Comparison of ENCODE assay signal across 2 cellular contexts in the genomic region with DNA sequence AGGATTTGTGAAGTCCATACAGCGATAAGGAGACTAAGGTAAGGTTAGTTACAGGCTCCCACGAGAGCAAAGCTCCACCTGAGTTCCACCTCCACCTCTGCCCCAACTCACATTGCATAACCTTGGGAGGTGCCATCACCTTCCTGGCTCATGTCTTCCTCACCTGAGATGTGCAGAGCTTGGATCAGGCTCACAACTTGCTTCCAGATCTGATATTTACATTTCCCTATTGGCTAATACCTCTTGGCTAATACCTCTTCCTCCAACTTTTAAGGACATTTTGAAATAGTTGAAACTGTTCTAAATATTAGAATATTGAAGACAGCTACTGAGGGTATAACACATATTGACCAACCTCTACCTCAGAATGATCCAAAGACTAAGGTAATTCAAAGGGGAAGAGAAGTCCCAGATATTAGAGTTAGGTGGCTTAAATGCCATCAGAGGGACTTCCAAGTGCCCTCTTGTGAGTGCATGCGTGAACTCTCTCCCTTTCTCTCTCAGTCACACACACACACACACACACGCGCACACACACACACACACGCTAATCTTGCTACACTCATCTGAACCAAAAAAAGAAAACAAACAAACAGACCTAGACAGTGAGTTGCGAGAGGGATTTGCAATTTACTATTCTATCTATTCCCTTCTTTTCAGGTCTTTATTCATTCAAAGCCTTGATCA.
TF ChIP-seq lines count a peak whose summit lies in the region.

No MANE protein-coding gene starts in this region.

TF ChIP-seq in HEK293, 187 proteins besides CTCF, POLR2A, EP300 and RAD21 (continued from another document):
- TF ChIP-seq, protein P1, sequence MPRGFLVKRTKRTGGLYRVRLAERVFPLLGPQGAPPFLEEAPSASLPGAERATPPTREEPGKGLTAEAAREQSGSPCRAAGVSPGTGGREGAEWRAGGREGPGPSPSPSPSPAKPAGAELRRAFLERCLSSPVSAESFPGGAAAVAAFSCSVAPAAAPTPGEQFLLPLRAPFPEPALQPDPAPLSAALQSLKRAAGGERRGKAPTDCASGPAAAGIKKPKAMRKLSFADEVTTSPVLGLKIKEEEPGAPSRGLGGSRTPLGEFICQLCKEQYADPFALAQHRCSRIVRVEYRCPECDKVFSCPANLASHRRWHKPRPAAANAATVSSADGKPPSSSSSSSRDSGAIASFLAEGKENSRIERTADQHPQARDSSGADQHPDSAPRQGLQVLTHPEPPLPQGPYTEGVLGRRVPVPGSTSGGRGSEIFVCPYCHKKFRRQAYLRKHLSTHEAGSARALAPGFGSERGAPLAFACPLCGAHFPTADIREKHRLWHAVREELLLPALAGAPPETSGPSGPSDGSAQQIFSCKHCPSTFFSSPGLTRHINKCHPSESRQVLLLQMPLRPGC (tag by site-specific recombination; IDR thresholded peaks at IDR 0.05): no peak
- TF ChIP-seq, protein P2, sequence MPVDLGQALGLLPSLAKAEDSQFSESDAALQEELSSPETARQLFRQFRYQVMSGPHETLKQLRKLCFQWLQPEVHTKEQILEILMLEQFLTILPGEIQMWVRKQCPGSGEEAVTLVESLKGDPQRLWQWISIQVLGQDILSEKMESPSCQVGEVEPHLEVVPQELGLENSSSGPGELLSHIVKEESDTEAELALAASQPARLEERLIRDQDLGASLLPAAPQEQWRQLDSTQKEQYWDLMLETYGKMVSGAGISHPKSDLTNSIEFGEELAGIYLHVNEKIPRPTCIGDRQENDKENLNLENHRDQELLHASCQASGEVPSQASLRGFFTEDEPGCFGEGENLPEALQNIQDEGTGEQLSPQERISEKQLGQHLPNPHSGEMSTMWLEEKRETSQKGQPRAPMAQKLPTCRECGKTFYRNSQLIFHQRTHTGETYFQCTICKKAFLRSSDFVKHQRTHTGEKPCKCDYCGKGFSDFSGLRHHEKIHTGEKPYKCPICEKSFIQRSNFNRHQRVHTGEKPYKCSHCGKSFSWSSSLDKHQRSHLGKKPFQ (tag by site-specific recombination; IDR thresholded peaks at IDR 0.05): no peak
- no peak for TF ChIP-seq ZNF776 (tag by site-specific recombination; IDR thresholded peaks at IDR 0.05; ENCODE audit: borderline replicate concordance)
- TF ChIP-seq, protein P3, sequence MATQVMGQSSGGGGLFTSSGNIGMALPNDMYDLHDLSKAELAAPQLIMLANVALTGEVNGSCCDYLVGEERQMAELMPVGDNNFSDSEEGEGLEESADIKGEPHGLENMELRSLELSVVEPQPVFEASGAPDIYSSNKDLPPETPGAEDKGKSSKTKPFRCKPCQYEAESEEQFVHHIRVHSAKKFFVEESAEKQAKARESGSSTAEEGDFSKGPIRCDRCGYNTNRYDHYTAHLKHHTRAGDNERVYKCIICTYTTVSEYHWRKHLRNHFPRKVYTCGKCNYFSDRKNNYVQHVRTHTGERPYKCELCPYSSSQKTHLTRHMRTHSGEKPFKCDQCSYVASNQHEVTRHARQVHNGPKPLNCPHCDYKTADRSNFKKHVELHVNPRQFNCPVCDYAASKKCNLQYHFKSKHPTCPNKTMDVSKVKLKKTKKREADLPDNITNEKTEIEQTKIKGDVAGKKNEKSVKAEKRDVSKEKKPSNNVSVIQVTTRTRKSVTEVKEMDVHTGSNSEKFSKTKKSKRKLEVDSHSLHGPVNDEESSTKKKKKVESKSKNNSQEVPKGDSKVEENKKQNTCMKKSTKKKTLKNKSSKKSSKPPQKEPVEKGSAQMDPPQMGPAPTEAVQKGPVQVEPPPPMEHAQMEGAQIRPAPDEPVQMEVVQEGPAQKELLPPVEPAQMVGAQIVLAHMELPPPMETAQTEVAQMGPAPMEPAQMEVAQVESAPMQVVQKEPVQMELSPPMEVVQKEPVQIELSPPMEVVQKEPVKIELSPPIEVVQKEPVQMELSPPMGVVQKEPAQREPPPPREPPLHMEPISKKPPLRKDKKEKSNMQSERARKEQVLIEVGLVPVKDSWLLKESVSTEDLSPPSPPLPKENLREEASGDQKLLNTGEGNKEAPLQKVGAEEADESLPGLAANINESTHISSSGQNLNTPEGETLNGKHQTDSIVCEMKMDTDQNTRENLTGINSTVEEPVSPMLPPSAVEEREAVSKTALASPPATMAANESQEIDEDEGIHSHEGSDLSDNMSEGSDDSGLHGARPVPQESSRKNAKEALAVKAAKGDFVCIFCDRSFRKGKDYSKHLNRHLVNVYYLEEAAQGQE (tag by site-specific recombination; IDR thresholded peaks at IDR 0.05): no peak

TF ChIP-seq in HepG2, 621 proteins besides CTCF, POLR2A, EP300 and RAD21 (continued from another document):
- TF ChIP-seq, protein P4, sequence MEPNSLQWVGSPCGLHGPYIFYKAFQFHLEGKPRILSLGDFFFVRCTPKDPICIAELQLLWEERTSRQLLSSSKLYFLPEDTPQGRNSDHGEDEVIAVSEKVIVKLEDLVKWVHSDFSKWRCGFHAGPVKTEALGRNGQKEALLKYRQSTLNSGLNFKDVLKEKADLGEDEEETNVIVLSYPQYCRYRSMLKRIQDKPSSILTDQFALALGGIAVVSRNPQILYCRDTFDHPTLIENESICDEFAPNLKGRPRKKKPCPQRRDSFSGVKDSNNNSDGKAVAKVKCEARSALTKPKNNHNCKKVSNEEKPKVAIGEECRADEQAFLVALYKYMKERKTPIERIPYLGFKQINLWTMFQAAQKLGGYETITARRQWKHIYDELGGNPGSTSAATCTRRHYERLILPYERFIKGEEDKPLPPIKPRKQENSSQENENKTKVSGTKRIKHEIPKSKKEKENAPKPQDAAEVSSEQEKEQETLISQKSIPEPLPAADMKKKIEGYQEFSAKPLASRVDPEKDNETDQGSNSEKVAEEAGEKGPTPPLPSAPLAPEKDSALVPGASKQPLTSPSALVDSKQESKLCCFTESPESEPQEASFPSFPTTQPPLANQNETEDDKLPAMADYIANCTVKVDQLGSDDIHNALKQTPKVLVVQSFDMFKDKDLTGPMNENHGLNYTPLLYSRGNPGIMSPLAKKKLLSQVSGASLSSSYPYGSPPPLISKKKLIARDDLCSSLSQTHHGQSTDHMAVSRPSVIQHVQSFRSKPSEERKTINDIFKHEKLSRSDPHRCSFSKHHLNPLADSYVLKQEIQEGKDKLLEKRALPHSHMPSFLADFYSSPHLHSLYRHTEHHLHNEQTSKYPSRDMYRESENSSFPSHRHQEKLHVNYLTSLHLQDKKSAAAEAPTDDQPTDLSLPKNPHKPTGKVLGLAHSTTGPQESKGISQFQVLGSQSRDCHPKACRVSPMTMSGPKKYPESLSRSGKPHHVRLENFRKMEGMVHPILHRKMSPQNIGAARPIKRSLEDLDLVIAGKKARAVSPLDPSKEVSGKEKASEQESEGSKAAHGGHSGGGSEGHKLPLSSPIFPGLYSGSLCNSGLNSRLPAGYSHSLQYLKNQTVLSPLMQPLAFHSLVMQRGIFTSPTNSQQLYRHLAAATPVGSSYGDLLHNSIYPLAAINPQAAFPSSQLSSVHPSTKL (CRISPR knock-in tag; IDR thresholded peaks at IDR 0.05): 0 out of 2 replicates have a peak, but pooled peaks have one; percentile 23
- TF ChIP-seq CEBPG (CRISPR knock-in tag; IDR thresholded peaks at IDR 0.05) (peak; percentile 74), FOXA1 (IDR thresholded peaks at IDR 0.05) (no peak), FOXA1 (CRISPR knock-in tag; IDR thresholded peaks at IDR 0.05) (peak; percentile 61), CREB1 (IDR thresholded peaks at IDR 0.05) (no peak), CREB1 (CRISPR knock-in tag; IDR thresholded peaks at IDR 0.05) (peak; percentile 33; the same call in 1 of the 2 replicates), SOX5 (CRISPR knock-in tag; IDR thresholded peaks at IDR 0.05; ENCODE audit: borderline replicate concordance) (0 out of 2 replicates have a peak, but pooled peaks have one; percentile 16)
- TF ChIP-seq, protein P5, sequence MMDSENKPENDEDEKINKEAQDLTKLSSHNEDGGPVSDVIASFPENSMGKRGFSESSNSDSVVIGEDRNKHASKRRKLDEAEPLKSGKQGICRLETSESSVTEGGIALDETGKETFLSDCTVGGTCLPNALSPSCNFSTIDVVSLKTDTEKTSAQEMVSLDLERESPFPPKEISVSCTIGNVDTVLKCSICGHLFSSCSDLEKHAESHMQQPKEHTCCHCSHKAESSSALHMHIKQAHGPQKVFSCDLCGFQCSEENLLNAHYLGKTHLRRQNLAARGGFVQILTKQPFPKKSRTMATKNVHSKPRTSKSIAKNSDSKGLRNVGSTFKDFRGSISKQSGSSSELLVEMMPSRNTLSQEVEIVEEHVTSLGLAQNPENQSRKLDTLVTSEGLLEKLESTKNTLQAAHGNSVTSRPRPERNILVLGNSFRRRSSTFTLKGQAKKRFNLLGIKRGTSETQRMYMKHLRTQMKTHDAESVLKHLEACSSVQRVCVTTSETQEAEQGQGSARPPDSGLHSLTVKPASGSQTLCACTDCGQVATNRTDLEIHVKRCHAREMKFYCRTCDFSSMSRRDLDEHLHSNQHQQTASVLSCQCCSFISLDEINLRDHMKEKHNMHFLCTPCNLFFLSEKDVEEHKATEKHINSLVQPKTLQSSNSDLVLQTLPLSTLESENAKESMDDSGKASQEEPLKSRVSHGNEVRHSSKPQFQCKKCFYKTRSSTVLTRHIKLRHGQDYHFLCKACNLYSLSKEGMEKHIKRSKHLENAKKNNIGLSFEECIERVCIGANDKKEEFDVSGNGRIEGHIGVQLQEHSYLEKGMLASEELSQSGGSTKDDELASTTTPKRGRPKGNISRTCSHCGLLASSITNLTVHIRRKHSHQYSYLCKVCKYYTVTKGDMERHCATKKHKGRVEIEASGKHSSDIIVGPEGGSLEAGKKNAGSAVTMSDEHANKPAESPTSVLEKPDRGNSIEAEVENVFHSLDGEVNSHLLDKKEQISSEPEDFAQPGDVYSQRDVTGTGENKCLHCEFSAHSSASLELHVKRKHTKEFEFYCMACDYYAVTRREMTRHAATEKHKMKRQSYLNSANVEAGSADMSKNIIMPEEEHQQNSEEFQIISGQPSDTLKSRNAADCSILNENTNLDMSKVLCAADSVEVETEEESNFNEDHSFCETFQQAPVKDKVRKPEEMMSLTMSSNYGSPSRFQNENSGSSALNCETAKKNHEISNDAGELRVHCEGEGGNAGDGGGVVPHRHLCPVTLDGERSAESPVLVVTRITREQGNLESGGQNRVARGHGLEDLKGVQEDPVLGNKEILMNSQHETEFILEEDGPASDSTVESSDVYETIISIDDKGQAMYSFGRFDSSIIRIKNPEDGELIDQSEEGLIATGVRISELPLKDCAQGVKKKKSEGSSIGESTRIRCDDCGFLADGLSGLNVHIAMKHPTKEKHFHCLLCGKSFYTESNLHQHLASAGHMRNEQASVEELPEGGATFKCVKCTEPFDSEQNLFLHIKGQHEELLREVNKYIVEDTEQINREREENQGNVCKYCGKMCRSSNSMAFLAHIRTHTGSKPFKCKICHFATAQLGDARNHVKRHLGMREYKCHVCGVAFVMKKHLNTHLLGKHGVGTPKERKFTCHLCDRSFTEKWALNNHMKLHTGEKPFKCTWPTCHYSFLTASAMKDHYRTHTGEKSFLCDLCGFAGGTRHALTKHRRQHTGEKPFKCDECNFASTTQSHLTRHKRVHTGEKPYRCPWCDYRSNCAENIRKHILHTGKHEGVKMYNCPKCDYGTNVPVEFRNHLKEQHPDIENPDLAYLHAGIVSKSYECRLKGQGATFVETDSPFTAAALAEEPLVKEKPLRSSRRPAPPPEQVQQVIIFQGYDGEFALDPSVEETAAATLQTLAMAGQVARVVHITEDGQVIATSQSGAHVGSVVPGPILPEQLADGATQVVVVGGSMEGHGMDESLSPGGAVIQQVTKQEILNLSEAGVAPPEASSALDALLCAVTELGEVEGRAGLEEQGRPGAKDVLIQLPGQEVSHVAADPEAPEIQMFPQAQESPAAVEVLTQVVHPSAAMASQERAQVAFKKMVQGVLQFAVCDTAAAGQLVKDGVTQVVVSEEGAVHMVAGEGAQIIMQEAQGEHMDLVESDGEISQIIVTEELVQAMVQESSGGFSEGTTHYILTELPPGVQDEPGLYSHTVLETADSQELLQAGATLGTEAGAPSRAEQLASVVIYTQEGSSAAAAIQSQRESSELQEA (CRISPR knock-in tag; IDR thresholded peaks at IDR 0.05; ENCODE audit: not compliant biosample characterization): no peak
